Comparison of ENCODE assay signal across 27 cellular contexts in the genomic region with DNA sequence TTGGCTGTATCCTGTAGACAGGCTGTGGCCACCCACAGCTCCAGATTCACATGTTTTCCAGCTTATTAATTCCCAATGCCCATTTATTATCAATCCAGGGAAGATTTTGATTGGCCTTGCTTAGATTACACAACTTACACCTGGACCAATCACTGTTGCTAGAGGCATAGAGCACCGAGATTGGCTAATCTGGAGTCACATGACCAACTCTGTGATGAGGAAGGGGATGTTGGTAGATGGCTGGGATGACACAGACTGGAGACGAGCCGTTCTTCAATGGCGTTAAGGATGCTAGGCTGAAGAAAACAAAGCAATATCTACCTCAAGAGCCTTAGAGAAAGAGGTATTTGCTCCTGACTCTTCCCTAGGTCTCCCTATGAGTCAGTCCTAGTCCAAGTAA.
"Had no signal": no experiment of that assay in that cellular context is flagged by ENCODE, and none has a peak within 500 bp of the region (broad histone marks: within the 10 kb centered on the region; RNA-seq: fewer than 3 reads in every experiment).

No MANE protein-coding gene starts in this region.

- H3K9me3 ChIP-seq: esophagus muscularis mucosa, gastrocnemius medialis, heart left ventricle had no signal

- H3K4me1 ChIP-seq: foreskin keratinocyte, gastrocnemius medialis had no signal

- H3K27ac ChIP-seq: brain microvascular endothelial cell, esophagus muscularis mucosa, foreskin keratinocyte, gastrocnemius medialis, heart left ventricle had no signal

- H3K36me3 ChIP-seq: brain microvascular endothelial cell, esophagus muscularis mucosa, gastrocnemius medialis, heart left ventricle had no signal

- DNase-seq: activated CD4-positive, alpha-beta T cell treated with anti-CD3 and anti-CD28 coated beads for 1 hour; activated CD4-positive, alpha-beta T cell treated with anti-CD3 and anti-CD28 coated beads for 4 hours; activated CD4-positive, alpha-beta T cell treated with anti-CD3 and anti-CD28 coated beads, Interleukin-2, amount 10 ng/mL, durations not matched to agents 7 days and 5 days; activated CD4-positive, alpha-beta T cell treated with anti-CD3 and anti-CD28 coated beads, Interleukin-2, amount 50 U/mL, for 48 hours; activated CD8-positive, alpha-beta memory T cell treated with anti-CD3 and anti-CD28 coated beads for 24 hours; activated CD8-positive, alpha-beta T cell treated with anti-CD3 and anti-CD28 coated beads for 36 hours; activated effector memory CD4-positive, alpha-beta T cell treated with Interleukin-2 at 50 U/mL for 16 hours; activated gamma-delta T cell treated with Interleukin-2 at 50 U/mL for 16 hours; activated naive CD4-positive, alpha-beta T cell treated with anti-CD3 and anti-CD28 coated beads, Interleukin-2, amount 50 U/mL, for 16 hours; activated naive CD4-positive, alpha-beta T cell treated with Interleukin-2 at 50 U/mL for 16 hours; activated T-cell treated with anti-CD3 and anti-CD28 coated beads, Interleukin-2, amount 50 U/mL, for 4 hours; amniotic stem cell; anterior cingulate cortex; brain microvascular endothelial cell; cortex of kidney; dermis blood vessel endothelial cell; effector CD4-positive, alpha-beta T cell; effector memory CD8-positive, alpha-beta T cell; erythroblast; foreskin keratinocyte; gastrocnemius medialis; glutamatergic neuron; heart left ventricle; T-helper 2 cell had no signal

- ATAC-seq: activated CD8-positive, alpha-beta T cell treated with anti-CD3 and anti-CD28 coated beads for 36 hours; activated T-cell treated with anti-CD3 and anti-CD28 coated beads, Interleukin-2, amount 50 U/mL, for 4 hours; activated T-helper 17 cell treated with anti-CD3 and anti-CD28 coated beads, Interleukin-2, amount 50 U/mL, for 72 hours; effector memory CD8-positive, alpha-beta T cell; foreskin keratinocyte; gastrocnemius medialis had no signal

- H3K4me3 ChIP-seq: esophagus muscularis mucosa, gastrocnemius medialis, heart left ventricle had no signal

- FAIRE-seq: astrocyte had no signal

- H3K27me3 ChIP-seq: brain microvascular endothelial cell, esophagus muscularis mucosa, foreskin keratinocyte, gastrocnemius medialis, heart left ventricle had no signal
